ENCODE assay signal across 9 cellular contexts in the genomic region with DNA sequence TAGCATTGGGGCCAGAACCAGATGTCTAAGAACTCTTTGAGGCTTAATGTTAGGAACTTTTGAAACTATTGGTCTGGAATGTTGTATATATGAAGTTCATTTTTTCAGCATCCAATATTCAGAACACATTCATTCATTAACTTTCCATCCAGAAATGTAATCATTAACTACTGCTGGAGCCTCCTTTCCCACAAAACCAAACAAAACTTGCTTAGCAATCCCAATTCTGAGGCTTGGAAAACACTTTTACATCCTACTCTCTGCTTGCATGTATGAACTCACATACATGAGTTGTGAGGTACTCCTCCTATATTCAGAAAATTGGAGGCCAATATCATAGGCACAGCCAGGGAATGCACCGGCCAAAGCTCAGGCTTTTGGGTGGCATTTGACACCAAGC. TPM values are rescaled to one million over a fixed set of nuclear protein-coding genes. Genes with fewer than 3 reads are reported as not detected.
DNase-seq lines count a peak whose midpoint lies in the region; TF ChIP-seq lines count a peak whose summit lies in the region.
"Had no signal": no experiment of that assay in that cellular context is flagged by ENCODE, and none has a peak within 500 bp of the region (broad histone marks: within the 10 kb centered on the region; RNA-seq: fewer than 3 reads in every experiment).

No MANE protein-coding gene starts in this region.

- H3K4me1 ChIP-seq in PC-9 (replicated peaks; ENCODE audit: insufficient read depth) (no peaks in the 10 kb centered on the region), endodermal cell (ENCODE audit: control insufficient read depth, insufficient read depth, low read length) (no peaks in the 10 kb centered on the region), mucosa of rectum (ENCODE audit: control insufficient read depth in 2 of 2, insufficient read depth in 2 of 2, low read length in 2 of 2) (peaks cover 0 to 31% of the 10 kb centered on the region in 2 donors), stomach (peaks cover 16 to 45% (median 36%) of the 10 kb centered on the region in 4 donors)
- no peaks in the 10 kb centered on the region for H3K4me1 ChIP-seq in effector memory CD4-positive, alpha-beta T cell (ENCODE audit: control insufficient read depth, insufficient read depth, low read length, poor library complexity, severe bottlenecking)

- peak overlapping the region; percentile 48; the same call in 1 of the 2 replicates for H3K4me2 ChIP-seq in PC-9

- no peaks in the 10 kb centered on the region for H3K79me2 ChIP-seq in PC-9 (ENCODE audit: low read depth)

- H3K9me3 ChIP-seq in PC-9 (ENCODE audit: insufficient read depth, low read depth) (no peaks in the 10 kb centered on the region; the same call in 1 of the 2 replicates), endodermal cell (ENCODE audit: control insufficient read depth, low read length) (no peaks in the 10 kb centered on the region), mucosa of rectum (ENCODE audit: control insufficient read depth in 2 of 2, low read length in 2 of 2) (no peaks in the 10 kb centered on the region), stomach (no peaks in the 10 kb centered on the region)
- H3K9me3 ChIP-seq in effector memory CD4-positive, alpha-beta T cell (ENCODE audit: control insufficient read depth, low read length): no peaks in the 10 kb centered on the region

- no peak for TF ChIP-seq CTCF in PC-9 (conservative IDR thresholded peaks at IDR 0.05)
- TF ChIP-seq CTCF in endodermal cell (conservative IDR thresholded peaks at IDR 0.05): no peak
- TF ChIP-seq CTCF in stomach (IDR thresholded peaks at IDR 0.05): no peak
- no peak for TF ChIP-seq CTCF in GM13976 (IDR thresholded peaks at IDR 0.05; ENCODE audit: borderline replicate concordance, control extremely low read depth, extremely low read depth, insufficient read depth, missing control alignments)

- peak overlapping the region; percentile 62 for H3K4me3 Mint-ChIP-seq in endodermal cell

- no peak for TF ChIP-seq POLR2A in stomach (IDR thresholded peaks at IDR 0.05)

- no peak overlapping the region for H3K9ac ChIP-seq in endodermal cell (ENCODE audit: extremely low read depth, low read length, poor library complexity, severe bottlenecking)
- peak overlapping the region in 1 of 2 donors; percentile 88 for H3K9ac ChIP-seq in mucosa of rectum (ENCODE audit: low read depth in 1 of 2, low read length in 2 of 2)

- H3K36me3 Mint-ChIP-seq in endodermal cell (ENCODE audit: low read depth): no peaks in the 10 kb centered on the region

- no peak for TF ChIP-seq EP300 in stomach (IDR thresholded peaks at IDR 0.05)

- H3K36me3 ChIP-seq in PC-9 (ENCODE audit: low read depth): no peaks in the 10 kb centered on the region
- H3K36me3 ChIP-seq in endodermal cell (ENCODE audit: control insufficient read depth, insufficient read depth, low read length): no peaks in the 10 kb centered on the region
- H3K36me3 ChIP-seq in mucosa of rectum (ENCODE audit: control insufficient read depth in 2 of 2, insufficient read depth in 2 of 2, low read length in 2 of 2): no peaks in the 10 kb centered on the region
- H3K36me3 ChIP-seq in stomach: no peaks in the 10 kb centered on the region
- no peaks in the 10 kb centered on the region for H3K36me3 ChIP-seq in effector memory CD4-positive, alpha-beta T cell (ENCODE audit: control insufficient read depth, insufficient read depth, low read length)

- H3K4me1 Mint-ChIP-seq in endodermal cell: peaks cover 12% of the 10 kb centered on the region

- peaks cover 90% of the 10 kb centered on the region for H3K27me3 Mint-ChIP-seq in endodermal cell (ENCODE audit: insufficient read depth)

- intact Hi-C loops in PC-9 (cut with micrococcal nuclease; ENCODE audit: unreplicated experiment): loop anchor here (10.0 kb wide), 3 partner anchors 143 to 953 kb away; no protein-coding TSS in a partner anchor
- intact Hi-C loops in stomach (cut with DNase I; ENCODE audit: low total_unique reads): no loop called here

- no TSS peak for BruUV-seq in PC-9 (replicated peaks; lab: Mats Ljungman, UMichigan)

- POLR2A ChIA-PET in PC-9 (lab: Charles Lee; ENCODE audit: unreplicated experiment): no interaction called here

- no peak overlapping the region for H2AFZ ChIP-seq in PC-9

- no peaks in the 10 kb centered on the region for H4K20me1 ChIP-seq in PC-9 (ENCODE audit: insufficient read depth)

- WGBS in endodermal cell (ENCODE audit: insufficient coverage in 1 of 2, insufficient read length in 1 of 2), 2 experiments: 46 to 50% methylated on average over 1 of the region's 1 CpG
- whole genome bisulfite sequencing in stomach, 5 donors: 15 to 37% (median 22%) methylated on average over 1 of the region's 1 CpG

- H3K27ac ChIP-seq in PC-9 (no peak overlapping the region), endodermal cell (ENCODE audit: low read depth, low read length) (no peak overlapping the region), mucosa of rectum (ENCODE audit: low read depth in 2 of 2, low read length in 2 of 2) (peak overlapping the region; percentile 73 to 84), stomach (peak overlapping the region; percentile 60 to 80 (median 73))
- H3K27ac ChIP-seq in effector memory CD4-positive, alpha-beta T cell (ENCODE audit: insufficient read depth, low read length, poor library complexity, severe bottlenecking): no peak overlapping the region

- CTCF ChIA-PET in PC-9 (lab: Charles Lee): no interaction called here

- H3K27ac Mint-ChIP-seq in endodermal cell: no peak overlapping the region

- no peaks in the 10 kb centered on the region for H3K9me3 Mint-ChIP-seq in endodermal cell

- H3K27me3 ChIP-seq in PC-9 (ENCODE audit: insufficient read depth, low read depth) (peaks cover 18% of the 10 kb centered on the region; the same call in 1 of the 2 replicates), endodermal cell (ENCODE audit: control insufficient read depth, insufficient read depth, low read length, poor library complexity, severe bottlenecking) (peaks cover 85% of the 10 kb centered on the region), mucosa of rectum (ENCODE audit: control insufficient read depth in 2 of 2, insufficient read depth in 2 of 2, low read length in 2 of 2) (no peaks in the 10 kb centered on the region), stomach (peaks cover 0 to 41% (median 16%) of the 10 kb centered on the region in 3 donors)
- H3K27me3 ChIP-seq in effector memory CD4-positive, alpha-beta T cell (replicated peaks; ENCODE audit: control insufficient read depth, insufficient read depth, low read length, poor library complexity, severe bottlenecking): no peaks in the 10 kb centered on the region

- DNase-seq in PC-9: no peak
- DNase-seq in endodermal cell: no peak
- no peak for DNase-seq in stomach
- DNase-seq in GM13976 (ENCODE audit: low spot score): no peak
- DNase-seq in effector memory CD4-positive, alpha-beta T cell: no peak
- no peak for DNase-seq in epidermal melanocyte (ENCODE audit: insufficient read length, low spot score)
- DNase-seq: stimulated activated CD4-positive, alpha-beta T cell treated with anti-CD3 and anti-CD28 coated beads, Interleukin-12 subunit alpha, Interleukin-12 subunit beta, amount 100 ng/mL, for 4 hours; stimulated activated CD8-positive, alpha-beta memory T cell treated with anti-CD3 and anti-CD28 coated beads, Interleukin-4, amount 100 ng/mL, for 48 hours had no signal

- in situ Hi-C loops in GM13976 (cut with MboI; ENCODE audit: low sequenced_read_pairs, unreplicated experiment): no loop called here

- H3F3A ChIP-seq in PC-9 (ENCODE audit: insufficient read depth, low read depth): no peaks in the 10 kb centered on the region

- no peaks in the 10 kb centered on the region for H3K9me2 ChIP-seq in PC-9 (ENCODE audit: insufficient read depth)

- H3K4me3 ChIP-seq in PC-9 (no peak overlapping the region), endodermal cell (ENCODE audit: low read length) (peak overlapping the region; percentile 85), mucosa of rectum (ENCODE audit: low read length in 2 of 2) (peak overlapping the region; percentile 14 to 67), stomach (peak overlapping the region; percentile 50 to 70 (median 56))
- H3K4me3 ChIP-seq in effector memory CD4-positive, alpha-beta T cell (ENCODE audit: insufficient read depth, low read depth, low read length, poor library complexity, severe bottlenecking): no peak overlapping the region

RNA-seq across cellular contexts. Expression of a gene that starts 0.8 kb away (rescaled TPM):
- total RNA-seq in PC-9 (2021): 3.8 TPM in 2 replicates
- total RNA-seq in endodermal cell: 1 to 10 TPM in 1 of 2 donors, under 1 TPM in 1; 0.95 to 2.6 TPM
- polyA plus RNA-seq in endodermal cell (2013, experiment 1 of 2): 5.3 TPM
- 3.5 TPM for polyA plus RNA-seq in endodermal cell (2013, experiment 2 of 2)
- total RNA-seq in stomach: 100 to 1,000 TPM in 1 of 5 donors, 10 to 100 TPM in 1, 1 to 10 TPM in 2, not detected in 1; 4.4 to 229 (median 10.5) TPM
- polyA plus RNA-seq in stomach: 1 to 10 TPM; 3.2 to 9.0 (median 6.0) TPM

Comparison
In these comparisons a context has a peak if more than half of its experiments do, and no peak if none do; other contexts are left out.
1. H3K27ac ChIP-seq: peak in mucosa of rectum (2 of 2) and stomach (5 of 5); none in PC-9 (single experiment), endodermal cell (single experiment) and effector memory CD4-positive, alpha-beta T cell (single experiment).
2. H3K4me3 ChIP-seq: peak in endodermal cell (single experiment), mucosa of rectum (2 of 2) and stomach (4 of 4); none in PC-9 (single experiment) and effector memory CD4-positive, alpha-beta T cell (single experiment).